In genomic region chr6:37257634-37258404, GRCh38 we compare ENCODE assay signal across 8 cellular contexts. TPM values are rescaled to one million over a fixed set of nuclear protein-coding genes. Genes with fewer than 3 reads are reported as not detected.
DNase-seq lines count a peak whose midpoint lies in the region; ATAC-seq, FAIRE-seq and TF ChIP-seq lines count a peak whose summit lies in the region.

Gene TBC1D22B (plus strand): TSS chr6:37257772. CDS start chr6:37257918, 146 bp downstream.
Gene TMEM217 (minus strand): TSS chr6:37258144. CDS start chr6:37219030, 39,114 bp downstream.

- dilution Hi-C loops in keratinocyte (cut with MboI; ENCODE audit: extremely low pct_ligation_motif_present, low sequenced_read_pairs): no loop called here

- peak; percentile 83 for ATAC-seq in HG03378 (IDR thresholded peaks at IDR 0.05; ENCODE audit: unreplicated experiment)

- peaks cover 3% of the 10 kb centered on the region for H3K9me1 ChIP-seq in keratinocyte (ENCODE audit: control insufficient read depth, extremely low read depth, insufficient read depth, low read length)

- no peak for TF ChIP-seq CTCF in keratinocyte (optimal IDR thresholded peaks at IDR 0.05 in 1 of 3, IDR thresholded peaks at IDR 0.05 in 1 of 3, conservative IDR thresholded peaks at IDR 0.05 in 1 of 3; ENCODE audit: extremely low read depth in 1 of 3, insufficient read depth in 2 of 3, low read length in 3 of 3)

- H3K36me3 ChIP-seq in keratinocyte (ENCODE audit: control insufficient read depth in 2 of 2, extremely low read depth in 1 of 2, insufficient read depth in 2 of 2, low read length in 2 of 2): peaks cover 0 to 4% of the 10 kb centered on the region in 2 experiments

- peaks cover 44% of the 10 kb centered on the region for H3K79me2 ChIP-seq in keratinocyte (ENCODE audit: control insufficient read depth, insufficient read depth, low read length)

- H3K4me1 ChIP-seq in keratinocyte (ENCODE audit: control insufficient read depth, extremely low read depth, insufficient read depth, low read length): peaks cover 25% of the 10 kb centered on the region

- peak; percentile 93 for FAIRE-seq in keratinocyte (lab: Jason Lieb, UNC)

- peak within 1 kb of the TSS; percentile 97 for H3K27ac ChIP-seq in keratinocyte (ENCODE audit: control insufficient read depth, insufficient read depth, low read length)

- H2AFZ ChIP-seq in keratinocyte (ENCODE audit: control insufficient read depth, low read length): peak within 1 kb of the TSS; percentile 94

- DNase-seq in AG20443 (ENCODE audit: low spot score) (peak; percentile 99), NCI-H446 treated with DMSO at 0.1 percent for 48 hours (lab: John Stamatoyannopoulos, UW) (peak; percentile 72), cerebellar nuclear complex (lab: John Stamatoyannopoulos, UW) (peak; percentile 61 to 93), keratinocyte (ENCODE audit: low read depth, low spot score) (peak; percentile 68)
- DNase-seq in activated CD4-positive, CD25-positive, alpha-beta regulatory T cell treated with anti-CD3 and anti-CD28 coated beads, Interleukin-2, amount 50 U/mL, for 72 hours: peak; percentile 96
- DNase-seq in stimulated activated CD4-positive, alpha-beta T cell treated with anti-CD3 and anti-CD28 coated beads, Interleukin-12 subunit alpha, Interleukin-12 subunit beta, amount 100 ng/mL, for 48 hours (ENCODE audit: low read depth in 2 of 3, low spot score in 1 of 3): peak; percentile 94 to 96 (median 94)

- H3K9ac ChIP-seq in keratinocyte (ENCODE audit: control insufficient read depth, extremely low read depth, insufficient read depth, low read length): peak within 1 kb of the TSS; percentile 98

- peak within 1 kb of the TSS; percentile 76 to 96 (median 79) for H3K4me3 ChIP-seq in keratinocyte (ENCODE audit: control insufficient read depth in 2 of 3, extremely low read depth in 1 of 3, insufficient read depth in 2 of 3, low read depth in 1 of 3, low read length in 3 of 3)

- H4K20me1 ChIP-seq in keratinocyte (ENCODE audit: control insufficient read depth, extremely low read depth, insufficient read depth, low read length): no peaks in the 10 kb centered on the region

- peak; percentile 61 for TF ChIP-seq POLR2A in GM19099 (IDR thresholded peaks at IDR 0.05; ENCODE audit: extremely low read depth, insufficient read length, low read depth)

- peak within 1 kb of the TSS; percentile 96 for H3K4me2 ChIP-seq in keratinocyte (ENCODE audit: control insufficient read depth, extremely low read depth, insufficient read depth, low read depth, low read length)

- no peaks in the 10 kb centered on the region for H3K9me3 ChIP-seq in keratinocyte (ENCODE audit: control insufficient read depth, low read depth, low read length)

- H3K27me3 ChIP-seq in keratinocyte (ENCODE audit: control insufficient read depth, extremely low read depth, insufficient read depth, low read length): no peaks in the 10 kb centered on the region

RNA-seq across cellular contexts. Expression of gene TBC1D22B, which starts in this region (rescaled TPM):
- polyA plus RNA-seq in keratinocyte: 5.3 to 7.3 TPM (median 5.9 TPM) in 3 replicates
- polyA plus RNA-seq in keratinocyte (2011; ENCODE audit: low read depth): 6.8 TPM
- 7.3 TPM in 2 replicates for polyA plus RNA-seq in keratinocyte (2011; cell fraction: cytosol; rRNA removed)
- polyA plus RNA-seq in keratinocyte (2011; cell fraction: nucleus; rRNA removed): 8.6 and 9.5 TPM in 2 replicates
- polyA plus RNA-seq in keratinocyte (2012; ENCODE audit: low replicate concordance): 6.6 and 10.7 TPM in 2 replicates
- polyA minus RNA-seq in keratinocyte: 5.0 to 6.8 TPM (median 5.0 TPM) in 3 replicates
- polyA minus RNA-seq in keratinocyte (2011; cell fraction: cytosol; rRNA and poly(A)+ RNA removed): 3.1 TPM
- 4.9 and 6.2 TPM in 2 replicates for polyA minus RNA-seq in keratinocyte (2011; cell fraction: nucleus; rRNA and poly(A)+ RNA removed)

RNA-seq across cellular contexts. Expression of gene TMEM217, which starts in this region (rescaled TPM):
- 0.44 to 0.85 TPM (median 0.80 TPM) in 3 replicates for polyA plus RNA-seq in keratinocyte
- polyA plus RNA-seq in keratinocyte (2011; ENCODE audit: low read depth): 9.2 TPM
- polyA plus RNA-seq in keratinocyte (2011; cell fraction: cytosol; rRNA removed): 0.57 and 1.1 TPM in 2 replicates
- polyA plus RNA-seq in keratinocyte (2011; cell fraction: nucleus; rRNA removed): 2.0 and 2.9 TPM in 2 replicates
- polyA plus RNA-seq in keratinocyte (2012; ENCODE audit: low replicate concordance): 0.37 and 4.8 TPM in 2 replicates
- polyA minus RNA-seq in keratinocyte: 0.36 to 0.63 TPM (median 0.38 TPM) in 3 replicates
- 2.7 TPM for polyA minus RNA-seq in keratinocyte (2011; cell fraction: cytosol; rRNA and poly(A)+ RNA removed)
- 2.5 and 2.6 TPM in 2 replicates for polyA minus RNA-seq in keratinocyte (2011; cell fraction: nucleus; rRNA and poly(A)+ RNA removed)

Comparison
In these comparisons a context has a peak if more than half of its experiments do, and no peak if none do; other contexts are left out.
1. Peak in every context shown above with its lines: DNase-seq, ATAC-seq, H3K4me3 ChIP-seq and H3K27ac ChIP-seq.